8 cellular contexts compared by ENCODE assay signal in genomic region chr2:95166065-95166763, GRCh38. TPM values are rescaled to one million over a fixed set of nuclear protein-coding genes. Genes with fewer than 3 reads are reported as not detected.
A peak's percentile ranks its signal among the peaks of the same experiment; 100 is the strongest.
DNase-seq lines count a peak whose midpoint lies in the region; ATAC-seq and TF ChIP-seq lines count a peak whose summit lies in the region.

No MANE protein-coding gene starts in this region.

- H4K20me1 ChIP-seq in SU-DHL-6 (ENCODE audit: low read depth, low read length) = no peaks in the 10 kb centered on the region; the same call in 1 of the 2 replicates

- H3K9ac ChIP-seq in SU-DHL-6 (ENCODE audit: low read length) (peak overlapping the region; percentile 72), skeletal muscle satellite cell (ENCODE audit: low read depth, low read length) (peak overlapping the region; percentile 91)

- H3K4me1 ChIP-seq in skeletal muscle satellite cell (ENCODE audit: control insufficient read depth, insufficient read depth, low read length) = peaks cover 12% of the 10 kb centered on the region

- H3F3A ChIP-seq in SU-DHL-6 (ENCODE audit: insufficient read depth) = peaks cover 4% of the 10 kb centered on the region; the same call in 1 of the 2 replicates

- H3K79me2 ChIP-seq in SU-DHL-6 (ENCODE audit: insufficient read depth, low read length) = peaks cover 19% of the 10 kb centered on the region

- peaks cover 7% of the 10 kb centered on the region for H3K27me3 Mint-ChIP-seq in glutamatergic neuron (ENCODE audit: unreplicated experiment)

- no peak overlapping the region for H3K27ac ChIP-seq in SU-DHL-6 (ENCODE audit: low read depth, low read length)

- H3K27me3 ChIP-seq in H7 (ENCODE audit: control insufficient read depth, insufficient read depth, low read length) (no peaks in the 10 kb centered on the region; the same call in 1 of the 2 replicates), SU-DHL-6 (ENCODE audit: low read length) (no peaks in the 10 kb centered on the region), skeletal muscle satellite cell (ENCODE audit: control insufficient read depth, insufficient read depth, low read length) (no peaks in the 10 kb centered on the region)

- H3K9me2 ChIP-seq in SU-DHL-6 (replicated peaks; ENCODE audit: insufficient read depth, low read length) = no peaks in the 10 kb centered on the region

- peaks cover 2% of the 10 kb centered on the region for H3K4me1 Mint-ChIP-seq in glutamatergic neuron (ENCODE audit: low read depth, unreplicated experiment)

- no peak for TF ChIP-seq CTCF in GM12864 (IDR thresholded peaks at IDR 0.05; ENCODE audit: low read depth, low read length, missing control alignments)
- no peak for TF ChIP-seq CTCF in SU-DHL-6 (IDR thresholded peaks at IDR 0.05; ENCODE audit: insufficient read depth, low read length, poor library complexity, severe bottlenecking)
- no peak for TF ChIP-seq CTCF in glutamatergic neuron (IDR thresholded peaks at IDR 0.05; ENCODE audit: partially characterized antibody, unreplicated experiment)

- no peaks in the 10 kb centered on the region for H3K36me3 ChIP-seq in H7 (replicated peaks; ENCODE audit: control insufficient read depth, insufficient read depth, low read length)
- no peaks in the 10 kb centered on the region for H3K36me3 ChIP-seq in SU-DHL-6 (ENCODE audit: low read length)
- H3K36me3 ChIP-seq in skeletal muscle satellite cell (ENCODE audit: insufficient read depth, low read length) = no peaks in the 10 kb centered on the region

- H3K36me3 Mint-ChIP-seq in glutamatergic neuron (ENCODE audit: unreplicated experiment) = no peaks in the 10 kb centered on the region

- peak overlapping the region; percentile 66 for H3K4me2 ChIP-seq in SU-DHL-6 (ENCODE audit: low read depth, low read length, poor library complexity, severe bottlenecking)
- peak overlapping the region; percentile 93 for H3K4me2 ChIP-seq in skeletal muscle satellite cell (ENCODE audit: low read length)

- peak overlapping the region; percentile 79 for H2AFZ ChIP-seq in SU-DHL-6 (ENCODE audit: low read depth, low read length, severe bottlenecking)

- peak overlapping the region; percentile 100 for H3K4me3 Mint-ChIP-seq in glutamatergic neuron (ENCODE audit: unreplicated experiment)

- peaks cover 8% of the 10 kb centered on the region for H3K9me3 Mint-ChIP-seq in glutamatergic neuron (ENCODE audit: unreplicated experiment)

- no peak for ATAC-seq in HG03135 (IDR thresholded peaks at IDR 0.05; ENCODE audit: unreplicated experiment)

- H3K9me3 ChIP-seq in SU-DHL-6 (ENCODE audit: insufficient read depth, low read length) (no peaks in the 10 kb centered on the region), skeletal muscle satellite cell (replicated peaks; ENCODE audit: low read length) (no peaks in the 10 kb centered on the region)

- H3K27ac Mint-ChIP-seq in glutamatergic neuron (ENCODE audit: unreplicated experiment) = peak overlapping the region; percentile 98

- H3K4me3 ChIP-seq in GM12864 (ENCODE audit: low read depth, low read length) = peak overlapping the region; percentile 70
- peak overlapping the region; percentile 68 for H3K4me3 ChIP-seq in H7 (ENCODE audit: insufficient read depth, low read depth, low read length)
- peak overlapping the region; percentile 69 for H3K4me3 ChIP-seq in SU-DHL-6 (ENCODE audit: insufficient read depth, low read length, poor library complexity, severe bottlenecking)
- peak overlapping the region; percentile 96 for H3K4me3 ChIP-seq in skeletal muscle satellite cell (ENCODE audit: low read length)

- DNase-seq in GM12864 (ENCODE audit: low read depth) (no peak), H7 (peak; percentile 35), glutamatergic neuron (no peak), NCI-H128 (lab: John Stamatoyannopoulos, UW; ENCODE audit: unreplicated experiment) (no peak), SKM-1 (lab: John Stamatoyannopoulos, UW; ENCODE audit: unreplicated experiment) (no peak)

RNA-seq across cellular contexts. Expression of gene ZNF2, which starts 0.6 kb away (rescaled TPM):
- 4.9 and 7.4 TPM in 2 replicates for total RNA-seq in H7 (2014; rRNA removed; shearing (Covaris generic))
- 3.3 TPM for total RNA-seq in glutamatergic neuron (ENCODE audit: unreplicated experiment)
- 6.3 and 7.4 TPM in 2 replicates for total RNA-seq in skeletal muscle satellite cell (2012; rRNA removed)

RNA-seq across cellular contexts. Expression of gene ZNF514, which starts 6.6 kb away (rescaled TPM):
- total RNA-seq in H7 (2014; rRNA removed; shearing (Covaris generic)) = 5.2 and 11.4 TPM in 2 replicates
- total RNA-seq in glutamatergic neuron (ENCODE audit: unreplicated experiment) = 19.1 TPM
- total RNA-seq in skeletal muscle satellite cell (2012; rRNA removed) = 9.4 and 10.9 TPM in 2 replicates

RNA-seq across cellular contexts. Expression of gene ZNF892, which starts 41.1 kb away (rescaled TPM):
- total RNA-seq in H7 (2014; rRNA removed; shearing (Covaris generic)) = 4.6 and 4.7 TPM in 2 replicates
- total RNA-seq in glutamatergic neuron (ENCODE audit: unreplicated experiment) = 21.1 TPM
- 3.1 and 5.8 TPM in 2 replicates for total RNA-seq in skeletal muscle satellite cell (2012; rRNA removed)

RNA-seq across cellular contexts. Expression of gene MRPS5, which starts 44.6 kb away (rescaled TPM):
- total RNA-seq in H7 (2014; rRNA removed; shearing (Covaris generic)) = 71.7 and 104 TPM in 2 replicates
- 68.7 TPM for total RNA-seq in glutamatergic neuron (ENCODE audit: unreplicated experiment)
- 41.1 and 42.3 TPM in 2 replicates for total RNA-seq in skeletal muscle satellite cell (2012; rRNA removed)
